In the genomic region with DNA sequence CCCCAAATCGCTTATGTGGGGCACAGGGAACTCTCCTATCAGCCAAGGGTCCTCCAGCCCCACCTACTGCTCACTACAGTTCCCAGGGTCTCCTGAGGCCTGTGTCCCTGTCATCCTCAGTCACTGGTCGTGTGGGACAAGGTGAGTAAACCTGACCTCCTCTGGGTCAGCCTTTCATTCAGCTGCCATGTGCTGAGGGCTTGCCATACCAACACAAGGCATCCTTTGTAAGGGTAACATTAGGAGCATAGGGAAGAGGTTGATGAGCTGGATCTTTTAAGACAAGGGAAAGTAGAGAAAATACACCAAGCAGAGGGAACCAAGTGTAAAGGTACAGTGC, we compare ENCODE assay signal across 10 cellular contexts.
DNase-seq lines count a peak whose midpoint lies in the region; TF ChIP-seq lines count a peak whose summit lies in the region.
"Had no signal": no experiment of that assay in that cellular context is flagged by ENCODE, and none has a peak within 500 bp of the region (broad histone marks: within the 10 kb centered on the region; RNA-seq: fewer than 3 reads in every experiment).

No MANE protein-coding gene starts in this region.

- TF ChIP-seq CTCF in retinal pigment epithelial cell (conservative IDR thresholded peaks at IDR 0.05; ENCODE audit: low read depth, low read length), result peak; percentile 12

- H3K4me3 ChIP-seq in retinal pigment epithelial cell (ENCODE audit: low read length), result no peak overlapping the region

- H3K27ac ChIP-seq in cingulate gyrus (ENCODE audit: low read depth, low read length), result peak overlapping the region; percentile 3

- peak; percentile 39 for DNase-seq in DMS53 (lab: John Stamatoyannopoulos, UW)
- DNase-seq in DMS53 treated with DMSO at 0.1 percent for 48 hours (lab: John Stamatoyannopoulos, UW; ENCODE audit: unreplicated experiment), result no peak
- no peak for DNase-seq in retinal pigment epithelial cell (ENCODE audit: low read depth)
- DNase-seq in foreskin melanocyte, result no peak
- no peak for DNase-seq in SIG-M5 (lab: John Stamatoyannopoulos, UW)
- DNase-seq: activated CD4-positive, alpha-beta T cell treated with anti-CD3 and anti-CD28 coated beads for 4 hours; central memory CD4-positive, alpha-beta T cell; NCI-H1092 treated with DMSO at 0.1 percent for 48 hours; stimulated activated CD4-positive, alpha-beta T cell treated with anti-CD3 and anti-CD28 coated beads, Interleukin-4, amount 100 ng/mL, for 4 hours had no signal
